In genomic region chr4:53014881-53015280, GRCh38 we compare ENCODE assay signal across 18 cellular contexts.
"Had no signal": no experiment of that assay in that cellular context is flagged by ENCODE, and none has a peak within 500 bp of the region (broad histone marks: within the 10 kb centered on the region; RNA-seq: fewer than 3 reads in every experiment).

No MANE protein-coding gene starts in this region.

- H3K36me3 ChIP-seq: lower lobe of right lung, tibial nerve had no signal

- DNase-seq: activated CD4-positive, alpha-beta memory T cell treated with anti-CD3 and anti-CD28 coated beads, Interleukin-2, amount 10 ng/mL, durations not matched to agents 7 days and 5 days; activated CD4-positive, alpha-beta T cell treated with anti-CD3 and anti-CD28 coated beads for 4 hours; activated CD8-positive, alpha-beta memory T cell treated with anti-CD3 and anti-CD28 coated beads, Interleukin-2, amount 10 ng/mL, durations not matched to agents 7 days and 5 days; activated naive CD4-positive, alpha-beta T cell treated with Interleukin-2 at 50 U/mL for 16 hours; activated naive CD8-positive, alpha-beta T cell treated with anti-CD3 and anti-CD28 coated beads, Interleukin-2, amount 10 ng/mL, durations not matched to agents 7 days and 5 days; lower lobe of right lung; stimulated activated CD4-positive, alpha-beta T cell treated with anti-CD3 and anti-CD28 coated beads, Interleukin-12 subunit alpha, Interleukin-12 subunit beta, amount 100 ng/mL, for 4 hours; stimulated activated CD4-positive, alpha-beta T cell treated with anti-CD3 and anti-CD28 coated beads, Interleukin-1b, Interleukin-23, amount 100 ng/mL, for 48 hours; stimulated activated naive CD4-positive, alpha-beta T cell had no signal

- H3K4me3 Mint-ChIP-seq: activated CD4-positive, alpha-beta memory T cell treated with anti-CD3 and anti-CD28 coated beads, Interleukin-2, amount 10 ng/mL, durations not matched to agents 7 days and 5 days; activated CD8-positive, alpha-beta memory T cell treated with anti-CD3 and anti-CD28 coated beads, Interleukin-2, amount 10 ng/mL, durations not matched to agents 7 days and 5 days; activated naive CD8-positive, alpha-beta T cell treated with anti-CD3 and anti-CD28 coated beads, Interleukin-2, amount 10 ng/mL, durations not matched to agents 7 days and 5 days; brain; natural killer cell treated with Interleukin-12 subunit alpha and Interleukin-12 subunit beta and Interleukin-15 and Interleukin-18, amount 100 ng/mL, for 72 hours; T-helper 2 cell treated with Interferon-gamma antibody and Interleukin-4, amounts not matched to agents 5 μg/mL and 100 μg/mL, for 36 hours; WTC11 had no signal

- H3K36me3 Mint-ChIP-seq: brain; natural killer cell treated with Interleukin-12 subunit alpha and Interleukin-12 subunit beta and Interleukin-15 and Interleukin-18, amount 100 ng/mL, for 72 hours; WTC11 had no signal

- H3K27ac Mint-ChIP-seq: activated CD4-positive, alpha-beta memory T cell treated with anti-CD3 and anti-CD28 coated beads, Interleukin-2, amount 10 ng/mL, durations not matched to agents 7 days and 5 days; activated CD8-positive, alpha-beta memory T cell treated with anti-CD3 and anti-CD28 coated beads, Interleukin-2, amount 10 ng/mL, durations not matched to agents 7 days and 5 days; activated naive CD8-positive, alpha-beta T cell treated with anti-CD3 and anti-CD28 coated beads, Interleukin-2, amount 10 ng/mL, durations not matched to agents 7 days and 5 days; activated T-helper 2 cell treated with anti-CD3 and anti-CD28 coated beads, Interferon-gamma antibody, Interleukin-2, Interleukin-4, amounts not matched to agents 10 μg/mL and 5 μg/mL and 100 μg/mL, durations not matched to agents 14 hours and 24 hours and 36 hours; natural killer cell treated with Interleukin-12 subunit alpha and Interleukin-12 subunit beta and Interleukin-15 and Interleukin-18, amount 100 ng/mL, for 72 hours; T-helper 2 cell treated with Interferon-gamma antibody and Interleukin-4, amounts not matched to agents 5 μg/mL and 100 μg/mL, for 36 hours; WTC11 had no signal

- H3K9me3 ChIP-seq: lower lobe of right lung, tibial nerve had no signal

- ATAC-seq: activated CD8-positive, alpha-beta memory T cell treated with anti-CD3 and anti-CD28 coated beads, Interleukin-2, amount 10 ng/mL, durations not matched to agents 7 days and 5 days; lower lobe of right lung; natural killer cell treated with Interleukin-12 subunit alpha and Interleukin-12 subunit beta and Interleukin-15 and Interleukin-18, amount 100 ng/mL, for 72 hours; WTC11 had no signal

- H3K9me3 Mint-ChIP-seq: activated CD4-positive, alpha-beta memory T cell treated with anti-CD3 and anti-CD28 coated beads, Interleukin-2, amount 10 ng/mL, durations not matched to agents 7 days and 5 days; activated naive CD8-positive, alpha-beta T cell treated with anti-CD3 and anti-CD28 coated beads, Interleukin-2, amount 10 ng/mL, durations not matched to agents 7 days and 5 days; activated T-helper 2 cell treated with anti-CD3 and anti-CD28 coated beads, Interferon-gamma antibody, Interleukin-2, Interleukin-4, amounts not matched to agents 10 μg/mL and 5 μg/mL and 100 μg/mL, durations not matched to agents 14 hours and 24 hours and 36 hours; brain; natural killer cell treated with Interleukin-12 subunit alpha and Interleukin-12 subunit beta and Interleukin-15 and Interleukin-18, amount 100 ng/mL, for 72 hours; T-helper 2 cell treated with Interferon-gamma antibody and Interleukin-4, amounts not matched to agents 5 μg/mL and 100 μg/mL, for 36 hours; WTC11 had no signal

- H3K27me3 Mint-ChIP-seq: activated CD4-positive, alpha-beta memory T cell treated with anti-CD3 and anti-CD28 coated beads, Interleukin-2, amount 10 ng/mL, durations not matched to agents 7 days and 5 days; activated CD8-positive, alpha-beta memory T cell treated with anti-CD3 and anti-CD28 coated beads, Interleukin-2, amount 10 ng/mL, durations not matched to agents 7 days and 5 days; activated naive CD8-positive, alpha-beta T cell treated with anti-CD3 and anti-CD28 coated beads, Interleukin-2, amount 10 ng/mL, durations not matched to agents 7 days and 5 days; brain; natural killer cell treated with Interleukin-12 subunit alpha and Interleukin-12 subunit beta and Interleukin-15 and Interleukin-18, amount 100 ng/mL, for 72 hours had no signal

- H3K4me3 ChIP-seq: dorsolateral prefrontal cortex, lower lobe of right lung, tibial nerve had no signal

- H3K27me3 ChIP-seq: dorsolateral prefrontal cortex, tibial nerve had no signal

- H3K27ac ChIP-seq: dorsolateral prefrontal cortex, lower lobe of right lung, tibial nerve had no signal

- FAIRE-seq: colon, urothelium cell line had no signal
